ENCODE assay signal across 9 cellular contexts in the genomic region with DNA sequence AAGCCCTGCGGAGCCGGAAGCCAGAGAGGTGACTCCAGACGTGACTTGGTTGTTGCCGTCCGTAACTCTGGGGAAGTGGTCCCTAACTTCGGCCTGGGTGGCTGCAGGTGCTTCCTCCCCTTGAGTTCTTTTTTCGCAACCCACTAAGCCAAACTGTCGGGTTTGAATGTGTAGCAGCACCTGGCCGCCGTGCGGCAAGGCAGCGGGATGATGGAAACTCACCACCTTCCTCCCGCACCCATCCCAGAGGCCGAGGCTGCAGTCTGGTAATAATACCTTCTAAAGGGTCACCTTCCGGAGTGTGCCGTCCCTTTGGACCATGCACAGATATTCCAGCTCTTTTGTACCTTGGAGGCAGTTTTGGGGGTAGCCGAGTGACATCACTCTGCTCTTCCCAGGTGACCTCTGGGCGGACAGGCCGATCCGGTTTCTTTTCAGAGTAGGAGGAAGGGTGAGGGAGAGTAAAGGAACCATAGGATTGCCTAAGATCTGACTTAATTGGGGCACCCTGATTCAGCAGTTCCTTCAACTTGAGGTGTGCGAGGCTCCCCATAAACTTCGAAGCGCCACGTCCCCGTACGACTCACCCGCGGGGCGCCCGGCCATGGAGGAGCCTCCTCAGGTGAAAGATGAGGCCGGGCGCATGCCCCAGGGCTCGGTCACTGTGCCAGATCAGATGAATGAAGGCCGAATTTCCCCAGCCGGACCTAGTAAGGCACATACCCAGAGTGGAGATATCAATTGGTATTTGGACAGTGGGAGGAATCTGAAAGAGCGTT. TPM values are rescaled to one million over a fixed set of nuclear protein-coding genes. Genes with fewer than 3 reads are reported as not detected.
A peak's percentile ranks its signal among the peaks of the same experiment; 100 is the strongest.
DNase-seq lines count a peak whose midpoint lies in the region; ATAC-seq and TF ChIP-seq lines count a peak whose summit lies in the region.
"Had no signal": no experiment of that assay in that cellular context is flagged by ENCODE, and none has a peak within 500 bp of the region (broad histone marks: within the 10 kb centered on the region; RNA-seq: fewer than 3 reads in every experiment).

No MANE protein-coding gene starts in this region.

- no peak overlapping the region for H3K27ac Mint-ChIP-seq in CD4-positive, alpha-beta T cell
- no peak overlapping the region for H3K27ac Mint-ChIP-seq in HFFc6

- no peaks in the 10 kb centered on the region for H3K36me3 Mint-ChIP-seq in CD4-positive, alpha-beta T cell (ENCODE audit: low read depth)
- no peaks in the 10 kb centered on the region for H3K36me3 Mint-ChIP-seq in HFFc6 (ENCODE audit: low read depth)

- TF ChIP-seq CTCF in CD4-positive, alpha-beta T cell (IDR thresholded peaks at IDR 0.05) = no peak
- no peak for TF ChIP-seq CTCF in HFFc6 (IDR thresholded peaks at IDR 0.05)

- intact Hi-C loops in CD4-positive, alpha-beta T cell (cut with DNase I, micrococcal nuclease) = no loop called here

- ATAC-seq in HG03175 (IDR thresholded peaks at IDR 0.05; ENCODE audit: unreplicated experiment) = peak; percentile 60
- no peak for ATAC-seq in CD4-positive, alpha-beta T cell (ENCODE audit: poor library complexity)

- H3K9me3 ChIP-seq in mucosa of stomach (ENCODE audit: control insufficient read depth, low read length) = no peaks in the 10 kb centered on the region
- no peaks in the 10 kb centered on the region for H3K9me3 ChIP-seq in CD4-positive, alpha-beta T cell (ENCODE audit: control insufficient read depth, low read length)
- no peaks in the 10 kb centered on the region for H3K9me3 ChIP-seq in effector memory CD4-positive, alpha-beta T cell (ENCODE audit: control insufficient read depth, low read length)

- no peaks in the 10 kb centered on the region for H3K4me1 ChIP-seq in mucosa of stomach (ENCODE audit: control insufficient read depth, insufficient read depth, low read length)
- no peaks in the 10 kb centered on the region for H3K4me1 ChIP-seq in effector memory CD4-positive, alpha-beta T cell (ENCODE audit: control insufficient read depth, insufficient read depth, low read length, poor library complexity, severe bottlenecking)
- H3K4me1 ChIP-seq: BLaER1 had no signal

- peak overlapping the region; percentile 99 for H3K9ac ChIP-seq in mucosa of stomach (ENCODE audit: low read length)
- H3K9ac ChIP-seq: BLaER1 had no signal

- no peaks in the 10 kb centered on the region for H3K36me3 ChIP-seq in mucosa of stomach (ENCODE audit: control insufficient read depth, insufficient read depth, low read length)
- no peaks in the 10 kb centered on the region for H3K36me3 ChIP-seq in effector memory CD4-positive, alpha-beta T cell (ENCODE audit: control insufficient read depth, insufficient read depth, low read length)
- H3K36me3 ChIP-seq: BLaER1 had no signal

- H3K4me3 ChIP-seq in mucosa of stomach (ENCODE audit: low read length) = peak overlapping the region; percentile 62
- H3K4me3 ChIP-seq in effector memory CD4-positive, alpha-beta T cell (ENCODE audit: insufficient read depth, low read depth, low read length, poor library complexity, severe bottlenecking) = no peak overlapping the region
- H3K4me3 ChIP-seq: BLaER1 had no signal

- H3K4me1 Mint-ChIP-seq in CD4-positive, alpha-beta T cell (ENCODE audit: low read depth) = no peaks in the 10 kb centered on the region
- no peaks in the 10 kb centered on the region for H3K4me1 Mint-ChIP-seq in HFFc6 (ENCODE audit: low read depth)

- POLR2A ChIA-PET in CD4-positive, alpha-beta T cell (lab: Charles Lee) = no interaction called here

- H3K27ac ChIP-seq in CD4-positive, alpha-beta T cell (ENCODE audit: low read depth, low read length) = no peak overlapping the region
- no peak overlapping the region for H3K27ac ChIP-seq in effector memory CD4-positive, alpha-beta T cell (ENCODE audit: insufficient read depth, low read length, poor library complexity, severe bottlenecking)
- H3K27ac ChIP-seq: BLaER1 had no signal

- CTCF ChIA-PET in CD4-positive, alpha-beta T cell (lab: Charles Lee) = no interaction called here

- H3K27me3 Mint-ChIP-seq in CD4-positive, alpha-beta T cell = peaks cover 78% of the 10 kb centered on the region
- no peaks in the 10 kb centered on the region; the same call in 1 of the 2 replicates for H3K27me3 Mint-ChIP-seq in HFFc6 (ENCODE audit: insufficient read depth)

- no peak overlapping the region for H3K4me3 Mint-ChIP-seq in CD4-positive, alpha-beta T cell
- no peak overlapping the region for H3K4me3 Mint-ChIP-seq in HFFc6

- no peaks in the 10 kb centered on the region for H3K9me3 Mint-ChIP-seq in CD4-positive, alpha-beta T cell
- H3K9me3 Mint-ChIP-seq in HFFc6 = peaks cover 22% of the 10 kb centered on the region

- no peaks in the 10 kb centered on the region for H3K27me3 ChIP-seq in mucosa of stomach (ENCODE audit: control insufficient read depth, insufficient read depth, low read length)
- H3K27me3 ChIP-seq in CD4-positive, alpha-beta T cell (ENCODE audit: control insufficient read depth, insufficient read depth, low read length) = peaks cover 45% of the 10 kb centered on the region
- H3K27me3 ChIP-seq in effector memory CD4-positive, alpha-beta T cell (replicated peaks; ENCODE audit: control insufficient read depth, insufficient read depth, low read length, poor library complexity, severe bottlenecking) = peaks cover 5% of the 10 kb centered on the region
- H3K27me3 ChIP-seq: BLaER1 had no signal

- peak; percentile 32 for DNase-seq in NCI-H2107 treated with DMSO at 0.1 percent for 48 hours (lab: John Stamatoyannopoulos, UW; ENCODE audit: unreplicated experiment)
- DNase-seq in NCI-H2107 (lab: John Stamatoyannopoulos, UW) = no peak
- peak; percentile 60 for DNase-seq in cerebellar cortex (ENCODE audit: low spot score)
- no peak for DNase-seq in CD4-positive, alpha-beta T cell
- DNase-seq in HFFc6 = no peak
- no peak for DNase-seq in effector memory CD4-positive, alpha-beta T cell

RNA-seq across cellular contexts. Expression of a gene that starts 1.0 kb away (rescaled TPM):
- total RNA-seq in CD4-positive, alpha-beta T cell = not detected
- not detected for total RNA-seq in HFFc6 (2021; fragmentation: NEBNext Ultra II Directional; extraction: Animal tissue kit (Norgen Biotek cat#: 25700))

Comparison
In these comparisons a context has a peak if more than half of its experiments do, and no peak if none do; other contexts are left out.
1. DNase-seq: peak in NCI-H2107 treated with DMSO at 0.1 percent for 48 hours (single experiment) and cerebellar cortex (single experiment); none in NCI-H2107 (single experiment), CD4-positive, alpha-beta T cell (0 of 10), HFFc6 (single experiment) and effector memory CD4-positive, alpha-beta T cell (0 of 3).